11 cellular contexts compared by ENCODE assay signal in genomic region chr17:49738456-49739163, GRCh38. TPM values are rescaled to one million over a fixed set of nuclear protein-coding genes. Genes with fewer than 3 reads are reported as not detected.
DNase-seq lines count a peak whose midpoint lies in the region; ATAC-seq and TF ChIP-seq lines count a peak whose summit lies in the region.
"Had no signal": no experiment of that assay in that cellular context is flagged by ENCODE, and none has a peak within 500 bp of the region (broad histone marks: within the 10 kb centered on the region; RNA-seq: fewer than 3 reads in every experiment).

No MANE protein-coding gene starts in this region.

- no peaks in the 10 kb centered on the region for H3K9me2 ChIP-seq in PC-9 (ENCODE audit: insufficient read depth)

- H3K4me3 ChIP-seq in BLaER1 (peak overlapping the region; percentile 64), HL-60 (replicated peaks; ENCODE audit: insufficient read depth, low read length) (no peak overlapping the region), ascending aorta (no peak overlapping the region), PC-9 (no peak overlapping the region)

- H3K27me3 ChIP-seq in BLaER1 (no peaks in the 10 kb centered on the region), HL-60 (ENCODE audit: insufficient read depth, poor library complexity, severe bottlenecking) (no peaks in the 10 kb centered on the region), ascending aorta (no peaks in the 10 kb centered on the region), PC-9 (ENCODE audit: insufficient read depth, low read depth) (no peaks in the 10 kb centered on the region)

- H3K9me3 ChIP-seq in BLaER1 (no peaks in the 10 kb centered on the region), ascending aorta (no peaks in the 10 kb centered on the region), PC-9 (ENCODE audit: insufficient read depth, low read depth) (no peaks in the 10 kb centered on the region)

- POLR2A ChIA-PET in PC-9 (lab: Charles Lee; ENCODE audit: unreplicated experiment): no interaction called here

- intact Hi-C loops in ascending aorta (cut with DNase I) (no loop called here), PC-9 (cut with micrococcal nuclease; ENCODE audit: unreplicated experiment) (no loop called here)

- no peaks in the 10 kb centered on the region for H3F3A ChIP-seq in PC-9 (ENCODE audit: insufficient read depth, low read depth)

- H3K36me3 ChIP-seq in BLaER1 (peaks cover 27% of the 10 kb centered on the region), ascending aorta (no peaks in the 10 kb centered on the region), PC-9 (ENCODE audit: low read depth) (no peaks in the 10 kb centered on the region)

- H3K27ac ChIP-seq in BLaER1: peak overlapping the region; percentile 93
- peak overlapping the region; percentile 95 for H3K27ac ChIP-seq in HL-60 (replicated peaks)
- peak overlapping the region; percentile 89 to 94 for H3K27ac ChIP-seq in ascending aorta
- no peak overlapping the region for H3K27ac ChIP-seq in PC-9
- H3K27ac ChIP-seq: epithelial cell of prostate had no signal

- H3K79me2 ChIP-seq in PC-9 (ENCODE audit: low read depth): no peaks in the 10 kb centered on the region

- no TSS peak for BruUV-seq in PC-9 (replicated peaks; lab: Mats Ljungman, UMichigan)

- no peaks in the 10 kb centered on the region for H4K20me1 ChIP-seq in BLaER1
- no peaks in the 10 kb centered on the region for H4K20me1 ChIP-seq in PC-9 (ENCODE audit: insufficient read depth)

- H3K9ac ChIP-seq in BLaER1: peak overlapping the region; percentile 80

- no peak overlapping the region for H2AFZ ChIP-seq in PC-9

- H3K4me2 ChIP-seq in BLaER1: peak overlapping the region; percentile 94
- no peak overlapping the region for H3K4me2 ChIP-seq in PC-9

- TF ChIP-seq CTCF in HL-60 (IDR thresholded peaks at IDR 0.05; ENCODE audit: insufficient read depth, low read length): no peak
- no peak for TF ChIP-seq CTCF in ascending aorta (IDR thresholded peaks at IDR 0.05)
- no peak for TF ChIP-seq CTCF in PC-9 (conservative IDR thresholded peaks at IDR 0.05)

- H3K4me1 ChIP-seq in BLaER1 (peaks cover 85% of the 10 kb centered on the region), ascending aorta (peaks cover 21 to 46% of the 10 kb centered on the region in 2 donors), PC-9 (replicated peaks; ENCODE audit: insufficient read depth) (0 out of 2 replicates have a peak, but pooled peaks cover 10% of the 10 kb centered on the region)

- DNase-seq in HL-60 (ENCODE audit: low read depth in 1 of 2, low spot score in 1 of 2): no peak
- no peak for DNase-seq in ascending aorta (ENCODE audit: low spot score in 2 of 2)
- DNase-seq in myocyte (ENCODE audit: low read depth): peak; percentile 59
- no peak for DNase-seq in PC-9
- no peak for DNase-seq in kidney tubule cell (ENCODE audit: low spot score)
- no peak for DNase-seq in NCI-H82 (lab: John Stamatoyannopoulos, UW)
- DNase-seq: amniotic stem cell, NCI-H1417 had no signal

- no peak for ATAC-seq in esophagus mucosa

- CTCF ChIA-PET in PC-9 (lab: Charles Lee): no interaction called here

RNA-seq across cellular contexts. Expression of gene FAM117A, which starts 25.3 kb away (rescaled TPM):
- total RNA-seq in ascending aorta (25.4 TPM), myocyte (21.0 and 27.9 TPM in 2 replicates), esophagus mucosa (3.9 TPM), PC-9 (2021) (12.7 and 15.0 TPM in 2 replicates)
- 5.4 TPM for polyA plus RNA-seq in myocyte (2012)

RNA-seq across cellular contexts. Expression of gene SLC35B1, which starts 30.8 kb away (rescaled TPM):
- total RNA-seq in ascending aorta (123 TPM), myocyte (88.3 and 96.5 TPM in 2 replicates), esophagus mucosa (37.2 TPM), PC-9 (2021) (43.5 and 44.7 TPM in 2 replicates)
- polyA plus RNA-seq in myocyte (2012): 86.4 TPM

RNA-seq across cellular contexts. Expression of gene KAT7, which starts 49.9 kb away (rescaled TPM):
- total RNA-seq in ascending aorta: 46.6 TPM
- 28.5 and 34.9 TPM in 2 replicates for total RNA-seq in myocyte
- polyA plus RNA-seq in myocyte (2012): 22.3 TPM
- total RNA-seq in esophagus mucosa: 33.7 TPM
- total RNA-seq in PC-9 (2021): 41.6 and 57.0 TPM in 2 replicates
